18 cellular contexts compared by ENCODE assay signal in the genomic region with DNA sequence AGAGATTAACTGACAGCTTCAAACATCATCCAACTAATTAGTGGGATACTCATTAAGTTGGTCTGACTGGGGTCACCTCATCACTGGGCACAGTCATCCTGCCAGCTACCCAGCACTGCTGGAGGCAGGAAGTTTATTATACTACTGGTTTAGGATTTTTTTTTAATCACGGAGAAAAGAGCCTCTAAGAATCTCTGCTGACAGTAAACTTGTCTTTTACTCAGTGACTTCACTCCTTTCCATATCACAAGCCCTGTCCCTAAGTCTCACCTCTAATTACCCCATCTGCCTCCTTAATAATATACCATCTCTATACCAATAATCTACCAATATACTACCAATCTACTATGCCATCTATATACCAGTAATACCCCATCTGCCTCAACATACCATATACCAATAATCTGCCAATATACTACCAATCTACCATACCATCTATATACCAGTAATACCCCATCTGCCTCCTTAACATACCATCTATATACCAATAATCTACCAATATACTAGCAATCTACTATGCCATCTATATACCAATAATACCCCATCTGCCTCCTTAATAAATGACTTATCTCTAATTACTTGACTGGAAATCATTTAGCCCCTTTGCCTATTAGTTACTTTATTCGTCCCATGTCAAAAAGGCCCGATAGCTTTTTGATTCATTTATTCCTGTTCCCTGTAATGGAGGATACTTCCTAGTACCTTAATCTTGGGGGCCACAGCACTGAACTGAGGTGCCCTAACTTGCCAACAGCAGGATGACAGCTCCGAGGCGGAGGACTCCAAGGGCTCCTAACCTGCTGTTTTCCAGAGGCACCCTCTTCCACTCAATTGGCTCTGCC. TPM values are rescaled to one million over a fixed set of nuclear protein-coding genes. Genes with fewer than 3 reads are reported as not detected.
A peak's percentile ranks its signal among the peaks of the same experiment; 100 is the strongest.
DNase-seq lines count a peak whose midpoint lies in the region; ATAC-seq and TF ChIP-seq lines count a peak whose summit lies in the region.
"Had no signal": no experiment of that assay in that cellular context is flagged by ENCODE, and none has a peak within 500 bp of the region (broad histone marks: within the 10 kb centered on the region; RNA-seq: fewer than 3 reads in every experiment).

No MANE protein-coding gene starts in this region.

- no peak for DNase-seq in activated CD8-positive, alpha-beta memory T cell treated with anti-CD3 and anti-CD28 coated beads, Interleukin-2, amount 10 ng/mL, durations not matched to agents 7 days and 5 days
- DNase-seq in activated CD8-positive, alpha-beta memory T cell treated with anti-CD3 and anti-CD28 coated beads for 24 hours = no peak
- DNase-seq in T-cell (no peak), ureter (ENCODE audit: low spot score) (no peak), WTC11 (ENCODE audit: low spot score) (no peak)
- no peak for DNase-seq in effector memory CD8-positive, alpha-beta T cell
- DNase-seq: ACHN, amniotic stem cell, dermis blood vessel endothelial cell, GDM1, NCI-H1436, NCI-H446 treated with DMSO at 0.1 percent for 48 hours, psoas muscle, testis had no signal

- H3K4me3 ChIP-seq in skeletal muscle satellite cell (ENCODE audit: low read length) = peak overlapping the region; percentile 50
- H3K4me3 ChIP-seq: psoas muscle, testis had no signal

- no peaks in the 10 kb centered on the region for H3K9me3 ChIP-seq in skeletal muscle satellite cell (replicated peaks; ENCODE audit: low read length)
- H3K9me3 ChIP-seq: psoas muscle, testis had no signal

- no peak for TF ChIP-seq CTCF in WTC11 (IDR thresholded peaks at IDR 0.05)

- peak overlapping the region; percentile 14 for H3K9ac ChIP-seq in skeletal muscle satellite cell (ENCODE audit: low read depth, low read length)
- H3K9ac ChIP-seq: KMS-11 had no signal

- H3K4me1 ChIP-seq in skeletal muscle satellite cell (ENCODE audit: control insufficient read depth, insufficient read depth, low read length) = peaks cover 46% of the 10 kb centered on the region

- H3K36me3 ChIP-seq in skeletal muscle satellite cell (ENCODE audit: insufficient read depth, low read length) = peaks cover 57% of the 10 kb centered on the region

- ATAC-seq in activated CD8-positive, alpha-beta memory T cell treated with anti-CD3 and anti-CD28 coated beads, Interleukin-2, amount 10 ng/mL, durations not matched to agents 7 days and 5 days = no peak
- ATAC-seq in T-cell (replicated peaks in 1 of 4) (no peak), WTC11 (no peak), GM21381 (IDR thresholded peaks at IDR 0.05; ENCODE audit: unreplicated experiment) (no peak)
- ATAC-seq in effector memory CD8-positive, alpha-beta T cell (replicated peaks) = no peak
- ATAC-seq: psoas muscle had no signal

- H3K4me3 Mint-ChIP-seq in activated CD8-positive, alpha-beta memory T cell treated with anti-CD3 and anti-CD28 coated beads, Interleukin-2, amount 10 ng/mL, durations not matched to agents 7 days and 5 days = peak overlapping the region; percentile 20
- H3K4me3 Mint-ChIP-seq in T-cell = peak overlapping the region; percentile 1 to 34 (median 2)
- peak overlapping the region in 1 of 2 donors; percentile 7 for H3K4me3 Mint-ChIP-seq in effector memory CD8-positive, alpha-beta T cell
- no peak overlapping the region for H3K4me3 Mint-ChIP-seq in WTC11

- POLR2A ChIA-PET in T-cell (lab: Charles Lee) = interaction anchor here in 1 of 2 donors (0.8 kb wide), 1 partner anchor 138 kb away, joined by 3 read pairs; no protein-coding TSS in a partner anchor
- POLR2A ChIA-PET in WTC11 (lab: Charles Lee) = no interaction called here

- peak overlapping the region; percentile 97 for H3K4me2 ChIP-seq in skeletal muscle satellite cell (ENCODE audit: low read length)
- H3K4me2 ChIP-seq: KMS-11 had no signal

- no peaks in the 10 kb centered on the region for H3K27me3 ChIP-seq in skeletal muscle satellite cell (ENCODE audit: control insufficient read depth, insufficient read depth, low read length)
- H3K27me3 ChIP-seq: testis had no signal

- no peaks in the 10 kb centered on the region for H3K27me3 Mint-ChIP-seq in activated CD8-positive, alpha-beta memory T cell treated with anti-CD3 and anti-CD28 coated beads, Interleukin-2, amount 10 ng/mL, durations not matched to agents 7 days and 5 days
- H3K27me3 Mint-ChIP-seq in T-cell = no peaks in the 10 kb centered on the region
- no peaks in the 10 kb centered on the region for H3K27me3 Mint-ChIP-seq in effector memory CD8-positive, alpha-beta T cell
- H3K27me3 Mint-ChIP-seq in WTC11 (ENCODE audit: low read depth) = peaks cover 83% of the 10 kb centered on the region

- peaks cover 44% of the 10 kb centered on the region for H3K4me1 Mint-ChIP-seq in activated CD8-positive, alpha-beta memory T cell treated with anti-CD3 and anti-CD28 coated beads, Interleukin-2, amount 10 ng/mL, durations not matched to agents 7 days and 5 days
- H3K4me1 Mint-ChIP-seq in T-cell (peaks cover 62 to 63% (median 63%) of the 10 kb centered on the region in 3 donors), WTC11 (peaks cover 42% of the 10 kb centered on the region)
- H3K4me1 Mint-ChIP-seq in effector memory CD8-positive, alpha-beta T cell (ENCODE audit: low read depth in 2 of 2) = peaks cover 32 to 60% of the 10 kb centered on the region in 2 donors

- H3K36me3 Mint-ChIP-seq in activated CD8-positive, alpha-beta memory T cell treated with anti-CD3 and anti-CD28 coated beads, Interleukin-2, amount 10 ng/mL, durations not matched to agents 7 days and 5 days = peaks cover 57% of the 10 kb centered on the region
- H3K36me3 Mint-ChIP-seq in T-cell = peaks cover 71% of the 10 kb centered on the region
- H3K36me3 Mint-ChIP-seq in effector memory CD8-positive, alpha-beta T cell (ENCODE audit: insufficient read depth) = peaks cover 91% of the 10 kb centered on the region
- peaks cover 76% of the 10 kb centered on the region for H3K36me3 Mint-ChIP-seq in WTC11

- CTCF ChIA-PET in activated CD8-positive, alpha-beta memory T cell treated with anti-CD3 and anti-CD28 coated beads, Interleukin-2, amount 10 ng/mL, durations not matched to agents 7 days and 5 days (lab: Charles Lee) = interaction anchor here (1.1 kb wide), 1 partner anchor 157 kb away, joined by 3 read pairs; no protein-coding TSS in a partner anchor
- CTCF ChIA-PET in T-cell (lab: Charles Lee) = no interaction called here
- CTCF ChIA-PET in WTC11 (lab: Charles Lee) = no interaction called here

- H3K27ac Mint-ChIP-seq in activated CD8-positive, alpha-beta memory T cell treated with anti-CD3 and anti-CD28 coated beads, Interleukin-2, amount 10 ng/mL, durations not matched to agents 7 days and 5 days = no peak overlapping the region
- H3K27ac Mint-ChIP-seq in T-cell = peak overlapping the region in 1 of 2 donors; percentile 19
- peak overlapping the region; percentile 3 to 26 for H3K27ac Mint-ChIP-seq in effector memory CD8-positive, alpha-beta T cell
- no peak overlapping the region for H3K27ac Mint-ChIP-seq in WTC11

- H3K9me3 Mint-ChIP-seq in activated CD8-positive, alpha-beta memory T cell treated with anti-CD3 and anti-CD28 coated beads, Interleukin-2, amount 10 ng/mL, durations not matched to agents 7 days and 5 days (ENCODE audit: low read depth) = no peaks in the 10 kb centered on the region
- no peaks in the 10 kb centered on the region for H3K9me3 Mint-ChIP-seq in T-cell
- H3K9me3 Mint-ChIP-seq in effector memory CD8-positive, alpha-beta T cell = no peaks in the 10 kb centered on the region
- H3K9me3 Mint-ChIP-seq in WTC11 = no peaks in the 10 kb centered on the region

TF ChIP-seq in WTC11, 78 proteins besides CTCF, POLR2A, EP300 and RAD21 (continues in another document):
- TF ChIP-seq SMAD3 (CRISPR knock-in tag; IDR thresholded peaks at IDR 0.05; ENCODE audit: borderline replicate concordance) (no peak), JUN (CRISPR knock-in tag; IDR thresholded peaks at IDR 0.05) (no peak), FOXP1 (CRISPR knock-in tag; IDR thresholded peaks at IDR 0.05; ENCODE audit: borderline replicate concordance) (no peak)

RNA-seq across cellular contexts. Expression of a gene that starts 5.0 kb away (rescaled TPM):
- total RNA-seq in activated CD8-positive, alpha-beta memory T cell treated with anti-CD3 and anti-CD28 coated beads, Interleukin-2, amount 10 ng/mL, durations not matched to agents 7 days and 5 days = 10 to 100 TPM; 78.3 to 80.8 TPM
- 100 to 1,000 TPM in 1 of 5 donors, 10 to 100 TPM in 4; 50.6 to 105 (median 62.4) TPM for total RNA-seq in T-cell
- 14.4 and 17.3 TPM in 2 replicates for total RNA-seq in skeletal muscle satellite cell (2012; rRNA removed)
- total RNA-seq in ureter = 77.7 TPM
- total RNA-seq in WTC11 (2021) = 41.1 to 44.8 TPM (median 43.0 TPM) in 3 replicates

RNA-seq across cellular contexts. Expression of a gene that starts 7.9 kb away (rescaled TPM):
- total RNA-seq in activated CD8-positive, alpha-beta memory T cell treated with anti-CD3 and anti-CD28 coated beads, Interleukin-2, amount 10 ng/mL, durations not matched to agents 7 days and 5 days = not detected
- total RNA-seq in T-cell = 1 to 10 TPM in 1 of 5 donors, under 1 TPM in 1, not detected in 3; 0.56 to 5.0 TPM
- total RNA-seq in skeletal muscle satellite cell (2012; rRNA removed) = not detected in 2 replicates
- not detected for total RNA-seq in ureter
- total RNA-seq in WTC11 (2021) = not detected in 3 replicates
- total RNA-seq: dermis blood vessel endothelial cell, kidney epithelial cell had no signal

RNA-seq across cellular contexts. Expression of a gene that starts 15.5 kb away (rescaled TPM):
- total RNA-seq in activated CD8-positive, alpha-beta memory T cell treated with anti-CD3 and anti-CD28 coated beads, Interleukin-2, amount 10 ng/mL, durations not matched to agents 7 days and 5 days = 100 to 1,000 TPM in 1 of 2 experiments, 10 to 100 TPM in 1; 80.4 to 104 TPM
- 10 to 100 TPM; 41.4 to 49.0 (median 43.6) TPM for total RNA-seq in T-cell
- 75.8 and 81.1 TPM in 2 replicates for total RNA-seq in skeletal muscle satellite cell (2012; rRNA removed)
- 62.1 TPM for total RNA-seq in ureter
- 46.9 to 48.7 TPM (median 47.0 TPM) in 3 replicates for total RNA-seq in WTC11 (2021)

RNA-seq across cellular contexts. Expression of a gene that starts 20.1 kb away (rescaled TPM):
- 10 to 100 TPM; 39.6 to 48.0 TPM for total RNA-seq in activated CD8-positive, alpha-beta memory T cell treated with anti-CD3 and anti-CD28 coated beads, Interleukin-2, amount 10 ng/mL, durations not matched to agents 7 days and 5 days
- total RNA-seq in T-cell = 10 to 100 TPM; 16.8 to 37.1 (median 26.1) TPM
- total RNA-seq in skeletal muscle satellite cell (2012; rRNA removed) = 55.5 and 62.7 TPM in 2 replicates
- total RNA-seq in ureter = 116 TPM
- total RNA-seq in WTC11 (2021) = 26.3 to 36.2 TPM (median 32.4 TPM) in 3 replicates

RNA-seq across cellular contexts. Expression of a gene that starts 46.1 kb away (rescaled TPM):
- 10 to 100 TPM; 71.2 to 86.2 TPM for total RNA-seq in activated CD8-positive, alpha-beta memory T cell treated with anti-CD3 and anti-CD28 coated beads, Interleukin-2, amount 10 ng/mL, durations not matched to agents 7 days and 5 days
- total RNA-seq in T-cell (10 to 100 TPM; 72.6 to 95.4 (median 90.4) TPM), ureter (70.6 TPM), WTC11 (2021) (53.0 to 66.9 TPM (median 57.6 TPM) in 3 replicates)
- 45.9 and 46.3 TPM in 2 replicates for total RNA-seq in skeletal muscle satellite cell (2012; rRNA removed)

Comparison
In these comparisons a context has a peak if more than half of its experiments do, and no peak if none do; other contexts are left out.
1. H3K27ac Mint-ChIP-seq: peak in effector memory CD8-positive, alpha-beta T cell (2 of 2); none in activated CD8-positive, alpha-beta memory T cell treated with anti-CD3 and anti-CD28 coated beads, Interleukin-2, amount 10 ng/mL, durations not matched to agents 7 days and 5 days (single experiment) and WTC11 (single experiment).